ENCODE assay signal across 13 cellular contexts in genomic region chr12:93447555-93448265, GRCh38. TPM values are rescaled to one million over a fixed set of nuclear protein-coding genes. Genes with fewer than 3 reads are reported as not detected.
DNase-seq lines count a peak whose midpoint lies in the region; ATAC-seq and TF ChIP-seq lines count a peak whose summit lies in the region.
"Had no signal": no experiment of that assay in that cellular context is flagged by ENCODE, and none has a peak within 500 bp of the region (broad histone marks: within the 10 kb centered on the region; RNA-seq: fewer than 3 reads in every experiment).

No MANE protein-coding gene starts in this region.

- H3K9me3 ChIP-seq in CD8-positive, alpha-beta T cell (ENCODE audit: low read length), result no peaks in the 10 kb centered on the region
- H3K9me3 ChIP-seq in suprapubic skin, result no peaks in the 10 kb centered on the region
- H3K9me3 ChIP-seq: spleen, testis had no signal

- H3K27ac Mint-ChIP-seq in CD8-positive, alpha-beta T cell, result peak overlapping the region; percentile 89
- H3K27ac Mint-ChIP-seq in T-helper 2 cell treated with Interferon-gamma antibody and Interleukin-4, amounts not matched to agents 5 μg/mL and 100 μg/mL, for 36 hours, result no peak overlapping the region
- peak overlapping the region; percentile 74 for H3K27ac Mint-ChIP-seq in memory B cell
- H3K27ac Mint-ChIP-seq: effector memory CD8-positive, alpha-beta T cell; HFFc6 had no signal

- peaks cover 26% of the 10 kb centered on the region for H3K4me1 ChIP-seq in CD8-positive, alpha-beta T cell (ENCODE audit: insufficient read depth, low read length)
- peaks cover 10% of the 10 kb centered on the region for H3K4me1 ChIP-seq in suprapubic skin
- H3K4me1 ChIP-seq: testis had no signal

- H3K36me3 Mint-ChIP-seq in CD8-positive, alpha-beta T cell, result no peaks in the 10 kb centered on the region
- H3K36me3 Mint-ChIP-seq in T-helper 2 cell treated with Interferon-gamma antibody and Interleukin-4, amounts not matched to agents 5 μg/mL and 100 μg/mL, for 36 hours (ENCODE audit: low read depth), result no peaks in the 10 kb centered on the region
- H3K36me3 Mint-ChIP-seq in memory B cell, result no peaks in the 10 kb centered on the region

- CTCF ChIA-PET in CD8-positive, alpha-beta T cell (lab: Charles Lee), result no interaction called here

- H3K27ac ChIP-seq in CD8-positive, alpha-beta T cell (ENCODE audit: low read depth, low read length), result peak overlapping the region; percentile 53
- no peak overlapping the region for H3K27ac ChIP-seq in suprapubic skin
- H3K27ac ChIP-seq: testis had no signal

- no peaks in the 10 kb centered on the region for H3K27me3 ChIP-seq in CD8-positive, alpha-beta T cell (ENCODE audit: insufficient read depth, low read length)
- H3K27me3 ChIP-seq in suprapubic skin, result no peaks in the 10 kb centered on the region
- H3K27me3 ChIP-seq: spleen, testis had no signal

- TF ChIP-seq CTCF in CD8-positive, alpha-beta T cell (IDR thresholded peaks at IDR 0.05), result no peak
- no peak for TF ChIP-seq CTCF in suprapubic skin (IDR thresholded peaks at IDR 0.05)

- TF ChIP-seq EP300 in suprapubic skin (IDR thresholded peaks at IDR 0.05), result no peak

- ATAC-seq in CD8-positive, alpha-beta T cell, result peak; percentile 76
- ATAC-seq in memory B cell (ENCODE audit: low read depth) (no peak), HG02970 (IDR thresholded peaks at IDR 0.05; ENCODE audit: low FRiP score, unreplicated experiment) (no peak), GM21528 (IDR thresholded peaks at IDR 0.05; ENCODE audit: low FRiP score, unreplicated experiment) (no peak)
- ATAC-seq: effector memory CD8-positive, alpha-beta T cell; left cardiac atrium had no signal

- WGBS in suprapubic skin, result 77% methylated on average over 4 of the region's 4 CpGs

- H3K36me3 ChIP-seq in CD8-positive, alpha-beta T cell (ENCODE audit: insufficient read depth, low read length), result no peaks in the 10 kb centered on the region
- H3K36me3 ChIP-seq in suprapubic skin, result no peaks in the 10 kb centered on the region
- H3K36me3 ChIP-seq: spleen had no signal

- intact Hi-C loops in CD8-positive, alpha-beta T cell (cut with DNase I, micrococcal nuclease), result loop anchor here (10.0 kb wide), 4 partner anchors 117 to 1557 kb away; partner anchors contain the start of genes BTG1 (in 1 of the 2) and NDUFA12 (in 1 of the 2)

- H3K27me3 Mint-ChIP-seq in CD8-positive, alpha-beta T cell (ENCODE audit: low read depth), result no peaks in the 10 kb centered on the region
- H3K27me3 Mint-ChIP-seq in T-helper 2 cell treated with Interferon-gamma antibody and Interleukin-4, amounts not matched to agents 5 μg/mL and 100 μg/mL, for 36 hours (ENCODE audit: low read depth), result no peaks in the 10 kb centered on the region
- H3K27me3 Mint-ChIP-seq in memory B cell, result no peaks in the 10 kb centered on the region

- H3K4me3 ChIP-seq in CD8-positive, alpha-beta T cell (ENCODE audit: low read depth, low read length), result no peak overlapping the region
- H3K4me3 ChIP-seq in suprapubic skin, result no peak overlapping the region
- H3K4me3 ChIP-seq: spleen, testis had no signal

- DNase-seq in NCI-H748 (lab: John Stamatoyannopoulos, UW; ENCODE audit: unreplicated experiment), result peak; percentile 5
- no peak for DNase-seq in NCI-H748 treated with DMSO at 0.1 percent for 48 hours (lab: John Stamatoyannopoulos, UW)
- peak in 2 of 7 experiments; percentile 22 to 27 for DNase-seq in CD8-positive, alpha-beta T cell
- no peak for DNase-seq in T-helper 2 cell treated with Interferon-gamma antibody and Interleukin-4, amounts not matched to agents 5 μg/mL and 100 μg/mL, for 36 hours (ENCODE audit: low spot score)
- DNase-seq in memory B cell (ENCODE audit: low spot score in 2 of 2), result no peak
- no peak for DNase-seq in suprapubic skin (ENCODE audit: low spot score in 2 of 2)
- DNase-seq: effector memory CD8-positive, alpha-beta T cell; HFFc6; left cardiac atrium; spleen; testis had no signal

- no peak for TF ChIP-seq POLR2A in suprapubic skin (IDR thresholded peaks at IDR 0.05)

- H3K9me3 Mint-ChIP-seq in CD8-positive, alpha-beta T cell, result no peaks in the 10 kb centered on the region
- H3K9me3 Mint-ChIP-seq in T-helper 2 cell treated with Interferon-gamma antibody and Interleukin-4, amounts not matched to agents 5 μg/mL and 100 μg/mL, for 36 hours, result no peaks in the 10 kb centered on the region
- no peaks in the 10 kb centered on the region for H3K9me3 Mint-ChIP-seq in memory B cell
- H3K9me3 Mint-ChIP-seq: effector memory CD8-positive, alpha-beta T cell; HFFc6 had no signal

- POLR2A ChIA-PET in CD8-positive, alpha-beta T cell (lab: Charles Lee), result no interaction called here

- H3K4me3 Mint-ChIP-seq in CD8-positive, alpha-beta T cell, result peak overlapping the region; percentile 63
- H3K4me3 Mint-ChIP-seq in T-helper 2 cell treated with Interferon-gamma antibody and Interleukin-4, amounts not matched to agents 5 μg/mL and 100 μg/mL, for 36 hours, result peak overlapping the region; percentile 32
- no peak overlapping the region for H3K4me3 Mint-ChIP-seq in memory B cell
- H3K4me3 Mint-ChIP-seq: effector memory CD8-positive, alpha-beta T cell; HFFc6 had no signal

- H3K4me1 Mint-ChIP-seq in CD8-positive, alpha-beta T cell (ENCODE audit: low read depth), result peaks cover 27% of the 10 kb centered on the region
- H3K4me1 Mint-ChIP-seq in T-helper 2 cell treated with Interferon-gamma antibody and Interleukin-4, amounts not matched to agents 5 μg/mL and 100 μg/mL, for 36 hours (ENCODE audit: low read depth), result peaks cover 25% of the 10 kb centered on the region
- peaks cover 27% of the 10 kb centered on the region for H3K4me1 Mint-ChIP-seq in memory B cell

RNA-seq across cellular contexts. Expression of gene UBE2N, which starts 6.0 kb away (rescaled TPM):
- 10 to 100 TPM; 89.5 to 93.6 TPM for total RNA-seq in CD8-positive, alpha-beta T cell
- total RNA-seq in suprapubic skin, result 10 to 100 TPM; 23.1 to 71.3 (median 54.3) TPM

RNA-seq across cellular contexts. Expression of gene MRPL42, which starts 19.6 kb away (rescaled TPM):
- total RNA-seq in CD8-positive, alpha-beta T cell, result 10 to 100 TPM; 31.6 to 33.2 TPM
- total RNA-seq in suprapubic skin, result 10 to 100 TPM; 49.1 to 52.1 (median 50.8) TPM
